8 cellular contexts compared by ENCODE assay signal in genomic region chr1:231460614-231461013, GRCh38. TPM values are rescaled to one million over a fixed set of nuclear protein-coding genes. Genes with fewer than 3 reads are reported as not detected.
A peak's percentile ranks its signal among the peaks of the same experiment; 100 is the strongest.
DNase-seq lines count a peak whose midpoint lies in the region; ATAC-seq and TF ChIP-seq lines count a peak whose summit lies in the region.
"Had no signal": no experiment of that assay in that cellular context is flagged by ENCODE, and none has a peak within 500 bp of the region (broad histone marks: within the 10 kb centered on the region; RNA-seq: fewer than 3 reads in every experiment).

No MANE protein-coding gene starts in this region.

- peaks cover 7 to 12% of the 10 kb centered on the region in 2 donors for H3K9me3 Mint-ChIP-seq in activated T-cell treated with anti-CD3 and anti-CD28 coated beads, Interleukin-2, amount 50 U/mL, for 72 hours

- ATAC-seq in GM19463 (IDR thresholded peaks at IDR 0.05; ENCODE audit: unreplicated experiment) (peak; percentile 83), HG02840 (IDR thresholded peaks at IDR 0.05; ENCODE audit: low FRiP score, unreplicated experiment) (no peak)
- ATAC-seq in activated T-cell treated with anti-CD3 and anti-CD28 coated beads, Interleukin-2, amount 50 U/mL, for 72 hours (replicated peaks in 1 of 2) = peak; percentile 85 to 89

- H3K4me3 Mint-ChIP-seq in activated T-cell treated with anti-CD3 and anti-CD28 coated beads, Interleukin-2, amount 50 U/mL, for 72 hours = peak overlapping the region in 1 of 2 donors; percentile 27
- H3K4me3 Mint-ChIP-seq: naive B cell had no signal

- H3K27me3 ChIP-seq in WERI-Rb-1 (ENCODE audit: insufficient read depth, low read depth, severe bottlenecking) = no peaks in the 10 kb centered on the region

- DNase-seq in M059J (ENCODE audit: low read depth) = peak; percentile 80
- peak; percentile 74 for DNase-seq in activated T-cell treated with anti-CD3 and anti-CD28 coated beads, Interleukin-2, amount 50 U/mL, for 72 hours
- peak; percentile 37 to 47 for DNase-seq in stimulated activated CD4-positive, alpha-beta T cell treated with anti-CD3 and anti-CD28 coated beads, Interleukin-2, amount 100 ng/mL, for 48 hours
- DNase-seq in WERI-Rb-1 = no peak
- no peak for DNase-seq in RPMI8226
- DNase-seq: naive B cell had no signal

- H3K36me3 ChIP-seq in WERI-Rb-1 = no peaks in the 10 kb centered on the region

- H3K27ac ChIP-seq in WERI-Rb-1 = no peak overlapping the region

- TF ChIP-seq CTCF in WERI-Rb-1 (IDR thresholded peaks at IDR 0.05; ENCODE audit: low read depth, low read length) = no peak

- H3K4me3 ChIP-seq in WERI-Rb-1 (ENCODE audit: low read depth, low read length) = no peak overlapping the region

- H3K4me1 Mint-ChIP-seq in activated T-cell treated with anti-CD3 and anti-CD28 coated beads, Interleukin-2, amount 50 U/mL, for 72 hours (ENCODE audit: low read depth) = peaks cover 27% of the 10 kb centered on the region
- H3K4me1 Mint-ChIP-seq: naive B cell had no signal

- H3K9me3 ChIP-seq in WERI-Rb-1 (ENCODE audit: severe bottlenecking) = peaks cover 5% of the 10 kb centered on the region

- peak overlapping the region; percentile 91 for H3K27ac Mint-ChIP-seq in activated T-cell treated with anti-CD3 and anti-CD28 coated beads, Interleukin-2, amount 50 U/mL, for 72 hours
- H3K27ac Mint-ChIP-seq: naive B cell had no signal

- peaks cover 2 to 16% of the 10 kb centered on the region in 2 donors for H3K36me3 Mint-ChIP-seq in activated T-cell treated with anti-CD3 and anti-CD28 coated beads, Interleukin-2, amount 50 U/mL, for 72 hours (ENCODE audit: insufficient read depth in 2 of 2)

- H3K27me3 Mint-ChIP-seq in activated T-cell treated with anti-CD3 and anti-CD28 coated beads, Interleukin-2, amount 50 U/mL, for 72 hours (ENCODE audit: low read depth) = peaks cover 87% of the 10 kb centered on the region

RNA-seq across cellular contexts. Expression of gene EGLN1, which starts 38.5 kb away (rescaled TPM):
- 28.5 and 43.5 TPM in 2 replicates for total RNA-seq in M059J (2014; rRNA removed; shearing (Covaris generic))
- total RNA-seq in activated T-cell treated with anti-CD3 and anti-CD28 coated beads, Interleukin-2, amount 50 U/mL, for 72 hours = 10 to 100 TPM; 13.8 to 18.5 TPM

Comparison
In these comparisons a context has a peak if more than half of its experiments do, and no peak if none do; other contexts are left out.
1. DNase-seq: peak in M059J (single experiment), activated T-cell treated with anti-CD3 and anti-CD28 coated beads, Interleukin-2, amount 50 U/mL, for 72 hours (2 of 2) and stimulated activated CD4-positive, alpha-beta T cell treated with anti-CD3 and anti-CD28 coated beads, Interleukin-2, amount 100 ng/mL, for 48 hours (2 of 2); none in WERI-Rb-1 (single experiment) and RPMI8226 (single experiment).